In the genomic region with DNA sequence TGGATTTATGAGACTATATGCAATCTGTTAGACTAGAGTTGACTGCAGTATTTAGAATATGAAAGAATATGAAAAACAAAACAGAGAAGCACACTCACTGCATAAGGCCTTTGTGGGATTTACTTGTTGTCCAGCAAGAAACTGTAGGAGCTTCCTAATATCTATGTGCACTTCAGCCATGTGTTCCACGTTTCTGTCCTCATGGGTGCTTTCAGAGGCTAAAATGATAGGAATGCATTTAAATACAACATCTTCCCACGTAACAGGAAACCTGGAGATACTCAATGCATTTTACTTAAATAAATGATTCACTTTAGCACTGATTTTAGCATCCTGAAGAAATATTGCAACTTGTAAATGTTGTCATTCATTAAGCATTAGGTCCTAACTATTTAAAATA, we compare ENCODE assay signal across 10 cellular contexts. TPM values are rescaled to one million over a fixed set of nuclear protein-coding genes. Genes with fewer than 3 reads are reported as not detected.
"Had no signal": no experiment of that assay in that cellular context is flagged by ENCODE, and none has a peak within 500 bp of the region (broad histone marks: within the 10 kb centered on the region; RNA-seq: fewer than 3 reads in every experiment).

No MANE protein-coding gene starts in this region.

- H3K4me3 ChIP-seq: GM23248, HAP-1, K562 had no signal

- H3K9me3 ChIP-seq: HAP-1 had no signal

- H3K27ac ChIP-seq: GM23248, HL-60 had no signal

- H3K4me1 ChIP-seq: HAP-1 had no signal

- ATAC-seq: HCT116, HepG2, K562 had no signal

- DNase-seq: GM23248, GOT3, H7, HFFc6, KG1 had no signal

RNA-seq across cellular contexts. Expression of gene PKD1L1, which starts 19.4 kb away (rescaled TPM):
- total RNA-seq: HepG2 had no signal
